In genomic region chr6:108902389-108902792, GRCh38 we compare ENCODE assay signal across 11 cellular contexts. TPM values are rescaled to one million over a fixed set of nuclear protein-coding genes. Genes with fewer than 3 reads are reported as not detected.
DNase-seq lines count a peak whose midpoint lies in the region; ATAC-seq and TF ChIP-seq lines count a peak whose summit lies in the region.
"Had no signal": no experiment of that assay in that cellular context is flagged by ENCODE, and none has a peak within 500 bp of the region (broad histone marks: within the 10 kb centered on the region; RNA-seq: fewer than 3 reads in every experiment).

No MANE protein-coding gene starts in this region.

- H3K27ac Mint-ChIP-seq in activated T-cell treated with anti-CD3 and anti-CD28 coated beads, Interleukin-2, amount 50 U/mL, for 24 hours = peak overlapping the region; percentile 75
- H3K27ac Mint-ChIP-seq in dendritic cell treated with granulocyte-macrophage colony-stimulating factor and Interleukin-4, amounts not matched to agents 40 ng/mL and 50 ng/mL, for 4 days = peak overlapping the region; percentile 38
- H3K27ac Mint-ChIP-seq: mesothelial cell of epicardium had no signal

- H3K27me3 ChIP-seq in skeletal muscle tissue (ENCODE audit: control insufficient read depth in 3 of 3, insufficient read depth in 3 of 3, low read length in 3 of 3) (no peaks in the 10 kb centered on the region), adrenal gland (no peaks in the 10 kb centered on the region)

- no peaks in the 10 kb centered on the region for H3K9me3 Mint-ChIP-seq in activated T-cell treated with anti-CD3 and anti-CD28 coated beads, Interleukin-2, amount 50 U/mL, for 24 hours
- no peaks in the 10 kb centered on the region for H3K9me3 Mint-ChIP-seq in dendritic cell treated with granulocyte-macrophage colony-stimulating factor and Interleukin-4, amounts not matched to agents 40 ng/mL and 50 ng/mL, for 4 days
- H3K9me3 Mint-ChIP-seq: mesothelial cell of epicardium had no signal

- no peak overlapping the region for H3K9ac ChIP-seq in skeletal muscle tissue (ENCODE audit: low read depth in 1 of 3, low read length in 3 of 3)

- H3K36me3 ChIP-seq in skeletal muscle tissue (ENCODE audit: control insufficient read depth in 3 of 3, insufficient read depth in 3 of 3, low read length in 3 of 3) (no peaks in the 10 kb centered on the region), adrenal gland (replicated peaks in 1 of 2) (no peaks in the 10 kb centered on the region)

- no peaks in the 10 kb centered on the region for H3K9me3 ChIP-seq in skeletal muscle tissue (ENCODE audit: control insufficient read depth in 3 of 3, low read length in 3 of 3)
- no peaks in the 10 kb centered on the region for H3K9me3 ChIP-seq in adrenal gland (replicated peaks in 1 of 3)

- no peak overlapping the region for H3K4me3 Mint-ChIP-seq in activated T-cell treated with anti-CD3 and anti-CD28 coated beads, Interleukin-2, amount 50 U/mL, for 24 hours
- H3K4me3 Mint-ChIP-seq in dendritic cell treated with granulocyte-macrophage colony-stimulating factor and Interleukin-4, amounts not matched to agents 40 ng/mL and 50 ng/mL, for 4 days = no peak overlapping the region
- H3K4me3 Mint-ChIP-seq: mesothelial cell of epicardium had no signal

- no peak for TF ChIP-seq CTCF in adrenal gland (IDR thresholded peaks at IDR 0.05)

- peaks cover 28% of the 10 kb centered on the region for H3K4me1 Mint-ChIP-seq in activated T-cell treated with anti-CD3 and anti-CD28 coated beads, Interleukin-2, amount 50 U/mL, for 24 hours (ENCODE audit: low read depth)
- H3K4me1 Mint-ChIP-seq in dendritic cell treated with granulocyte-macrophage colony-stimulating factor and Interleukin-4, amounts not matched to agents 40 ng/mL and 50 ng/mL, for 4 days (ENCODE audit: low read depth) = peaks cover 22% of the 10 kb centered on the region

- peaks cover 0 to 14% (median 9%) of the 10 kb centered on the region in 3 donors for H3K4me1 ChIP-seq in skeletal muscle tissue (ENCODE audit: control insufficient read depth in 3 of 3, insufficient read depth in 3 of 3, low read length in 3 of 3)
- peaks cover 0 to 21% of the 10 kb centered on the region in 2 donors for H3K4me1 ChIP-seq in adrenal gland (replicated peaks in 1 of 2)

- TF ChIP-seq POLR2A in adrenal gland (IDR thresholded peaks at IDR 0.05) = no peak

- H3K27ac ChIP-seq in skeletal muscle tissue (ENCODE audit: low read depth, low read length) (peak overlapping the region; percentile 32), adrenal gland (peak overlapping the region in 1 of 5 donors; percentile 40)
- H3K27ac ChIP-seq: VCaP had no signal

- H3K4me3 ChIP-seq in skeletal muscle tissue (ENCODE audit: low read length in 3 of 3) (no peak overlapping the region), adrenal gland (no peak overlapping the region)

- intact Hi-C loops in dendritic cell treated with granulocyte-macrophage colony-stimulating factor and Interleukin-4, amounts not matched to agents 40 ng/mL and 50 ng/mL, for 4 days (cut with micrococcal nuclease) = no loop called here
- intact Hi-C loops in adrenal gland (cut with DNase I) = no loop called here

- ATAC-seq in stimulated activated naive CD8-positive, alpha-beta T cell treated with anti-CD3 and anti-CD28 coated beads, Interleukin-15, Interleukin-2, amounts not matched to agents 100 U/mL and 50 U/mL, for 24 hours = no peak

- H3K27me3 Mint-ChIP-seq in activated T-cell treated with anti-CD3 and anti-CD28 coated beads, Interleukin-2, amount 50 U/mL, for 24 hours = no peaks in the 10 kb centered on the region
- peaks cover 11% of the 10 kb centered on the region for H3K27me3 Mint-ChIP-seq in dendritic cell treated with granulocyte-macrophage colony-stimulating factor and Interleukin-4, amounts not matched to agents 40 ng/mL and 50 ng/mL, for 4 days

- H3K36me3 Mint-ChIP-seq in activated T-cell treated with anti-CD3 and anti-CD28 coated beads, Interleukin-2, amount 50 U/mL, for 24 hours (ENCODE audit: low read depth) = no peaks in the 10 kb centered on the region
- no peaks in the 10 kb centered on the region for H3K36me3 Mint-ChIP-seq in dendritic cell treated with granulocyte-macrophage colony-stimulating factor and Interleukin-4, amounts not matched to agents 40 ng/mL and 50 ng/mL, for 4 days (ENCODE audit: low read depth)

- no peak for DNase-seq in activated T-cell treated with anti-CD3 and anti-CD28 coated beads, Interleukin-2, amount 50 U/mL, for 24 hours
- no peak for DNase-seq in activated T-cell treated with anti-CD3 and anti-CD28 coated beads, Interleukin-2, amount 50 U/mL, for 48 hours
- DNase-seq in RPMI7951 (ENCODE audit: low read depth) (peak; percentile 20), adrenal gland (no peak), AG08395 (ENCODE audit: low spot score) (no peak)
- DNase-seq in stimulated activated naive CD8-positive, alpha-beta T cell treated with anti-CD3 and anti-CD28 coated beads, Interleukin-15, Interleukin-2, amounts not matched to agents 100 U/mL and 50 U/mL, for 24 hours = no peak
- DNase-seq: NCI-H2029 treated with DMSO at 0.1 percent for 48 hours had no signal

RNA-seq across cellular contexts. Expression of gene ARMC2, which starts 54.2 kb away (rescaled TPM):
- 0.78 and 1.2 TPM in 2 replicates for total RNA-seq in RPMI7951 (2014; rRNA removed; shearing (Covaris generic))
- total RNA-seq in skeletal muscle tissue (4.7 TPM), adrenal gland (1 to 10 TPM; 2.1 to 7.8 (median 6.6) TPM)
- polyA plus RNA-seq in adrenal gland = 1 to 10 TPM; 4.0 to 6.5 (median 5.0) TPM
